ENCODE assay signal across 16 cellular contexts in genomic region chr16:8880839-8881510, GRCh38. TPM values are rescaled to one million over a fixed set of nuclear protein-coding genes. Genes with fewer than 3 reads are reported as not detected.
DNase-seq lines count a peak whose midpoint lies in the region; FAIRE-seq and TF ChIP-seq lines count a peak whose summit lies in the region.
"Had no signal": no experiment of that assay in that cellular context is flagged by ENCODE, and none has a peak within 500 bp of the region (broad histone marks: within the 10 kb centered on the region; RNA-seq: fewer than 3 reads in every experiment).

No MANE protein-coding gene starts in this region.

- POLR2A ChIA-PET in HEK293 (lab: Yijun Ruan, JAX) = interaction anchor here (2.4 kb wide), 1 partner anchor 12 kb away, joined by 18 read pairs; the partner anchor contains the start of gene CARHSP1

- WGBS in spleen, 5 donors = 84 to 91% (median 88%) methylated on average over 8 of the region's 8 CpGs
- WGBS in mesendoderm (ENCODE audit: extremely low coverage, insufficient coverage, low lambda C conversion rate) = no CpG with 5 or more reads among the region's 8 CpGs

- H2AK5ac ChIP-seq in mesendoderm (ENCODE audit: low read length) = no peak overlapping the region

- no peak for TF ChIP-seq POLR2A in spleen (IDR thresholded peaks at IDR 0.05)

- no peak for FAIRE-seq in kidney (lab: Jason Lieb, UNC)
- FAIRE-seq: A549, G401.6, HTR-8/SVneo had no signal

- H2BK120ac ChIP-seq in mesendoderm (ENCODE audit: low read depth, low read length) = no peak overlapping the region

- no peak for TF ChIP-seq CTCF in HEK293 (tag by site-specific recombination; IDR thresholded peaks at IDR 0.05)
- no peak for TF ChIP-seq CTCF in kidney (IDR thresholded peaks at IDR 0.05; ENCODE audit: borderline replicate concordance, extremely low read depth, insufficient read depth)
- TF ChIP-seq CTCF in spleen (IDR thresholded peaks at IDR 0.05 in 8 of 11, conservative IDR thresholded peaks at IDR 0.05 in 3 of 11) = no peak

- no peak overlapping the region for H3K18ac ChIP-seq in mesendoderm (ENCODE audit: low read length)

- H4K8ac ChIP-seq in mesendoderm (ENCODE audit: low read depth, low read length) = no peak overlapping the region

- H3K79me1 ChIP-seq in mesendoderm (ENCODE audit: low read length) = no peaks in the 10 kb centered on the region

- H3K4me3 ChIP-seq in HEK293 (ENCODE audit: low read depth, low read length) (no peak overlapping the region), kidney (ENCODE audit: low read length in 2 of 2) (no peak overlapping the region), spleen (no peak overlapping the region), mesendoderm (ENCODE audit: low read length) (no peak overlapping the region), H7 (ENCODE audit: insufficient read depth, low read depth, low read length) (no peak overlapping the region)
- H3K4me3 ChIP-seq: A549, GM23338 had no signal

- CTCF ChIA-PET in HEK293 (lab: Yijun Ruan, JAX) = interaction anchor here (0.6 to 3.4 kb wide), 23 partner anchors 9 to 308 kb away, joined by 3 to 30 read pairs (median 4); partner anchors contain the start of genes CARHSP1, PMM2 and TMEM186

- H3K4me2 ChIP-seq in mesendoderm (ENCODE audit: low read length) = no peak overlapping the region
- H3K4me2 ChIP-seq: GM23338 had no signal

- no peaks in the 10 kb centered on the region for H3K79me2 ChIP-seq in mesendoderm (ENCODE audit: control insufficient read depth, insufficient read depth, low read length)

- no peak overlapping the region for H3K23ac ChIP-seq in mesendoderm (ENCODE audit: low read length)

- H3K27ac ChIP-seq in HEK293 (ENCODE audit: extremely low read depth, low read depth, low read length) = no peak overlapping the region
- H3K27ac ChIP-seq in kidney (ENCODE audit: low read depth in 2 of 2, low read length in 2 of 2) = no peak overlapping the region
- no peak overlapping the region for H3K27ac ChIP-seq in spleen
- no peak overlapping the region for H3K27ac ChIP-seq in mesendoderm (ENCODE audit: low read depth, low read length)
- H3K27ac ChIP-seq: C4-2B had no signal

- no peak overlapping the region for H3K56ac ChIP-seq in mesendoderm (ENCODE audit: low read length)

- H3K4ac ChIP-seq in mesendoderm (ENCODE audit: low read depth, low read length) = no peak overlapping the region

- no peak overlapping the region for H2BK5ac ChIP-seq in mesendoderm (ENCODE audit: low read length)

- peak; percentile 37 for DNase-seq in MV-4-11 (lab: John Stamatoyannopoulos, UW)
- peak; percentile 14 for DNase-seq in kidney
- DNase-seq in spleen = peak; percentile 19
- no peak for DNase-seq in mesendoderm
- no peak for DNase-seq in cerebellar cortex (ENCODE audit: low spot score)
- DNase-seq in H7 = no peak

- no peaks in the 10 kb centered on the region for H3K4me1 ChIP-seq in HEK293 (ENCODE audit: control insufficient read depth, insufficient read depth, low read length)
- H3K4me1 ChIP-seq in kidney (ENCODE audit: control insufficient read depth in 1 of 2, insufficient read depth in 1 of 2, low read depth in 1 of 2, low read length in 2 of 2) = peaks cover 0 to 4% of the 10 kb centered on the region in 2 donors
- H3K4me1 ChIP-seq in spleen = peaks cover 0 to 23% (median 11%) of the 10 kb centered on the region in 6 donors
- no peaks in the 10 kb centered on the region for H3K4me1 ChIP-seq in mesendoderm (ENCODE audit: control insufficient read depth, low read depth, low read length)
- H3K4me1 ChIP-seq: BE2C had no signal

- H3K27me3 ChIP-seq in spleen (replicated peaks in 1 of 7) (peaks cover 0 to 39% (median 0%) of the 10 kb centered on the region in 7 donors), mesendoderm (ENCODE audit: insufficient read depth, low read length, poor library complexity) (no peaks in the 10 kb centered on the region), H7 (ENCODE audit: control insufficient read depth, insufficient read depth, low read length) (no peaks in the 10 kb centered on the region)
- H3K27me3 ChIP-seq: BE2C had no signal

- intact Hi-C loops in kidney (cut with DNase I) = loop anchor here (5.0 to 10.0 kb wide), 2 partner anchors 76 to 224 kb away; no protein-coding TSS in a partner anchor
- intact Hi-C loops in spleen (cut with DNase I; ENCODE audit: low total_unique reads) = loop anchor here (5.0 kb wide), 2 partner anchors 219 to 314 kb away; no protein-coding TSS in a partner anchor

- H3K9me3 ChIP-seq in HEK293 (ENCODE audit: control insufficient read depth, insufficient read depth, low read depth, low read length) (no peaks in the 10 kb centered on the region), kidney (ENCODE audit: control insufficient read depth in 1 of 2, low read length in 2 of 2) (no peaks in the 10 kb centered on the region), spleen (no peaks in the 10 kb centered on the region)
- H3K9me3 ChIP-seq: A549, BE2C had no signal

- H4K5ac ChIP-seq in mesendoderm (ENCODE audit: low read length) = no peak overlapping the region

- no peak overlapping the region for H2BK15ac ChIP-seq in mesendoderm (replicated peaks; ENCODE audit: low read depth)

- H3K9ac ChIP-seq in kidney (ENCODE audit: low read length in 2 of 2) (no peak overlapping the region), mesendoderm (ENCODE audit: low read length) (no peak overlapping the region)

- H3K36me3 ChIP-seq in HEK293 (ENCODE audit: control insufficient read depth in 2 of 2, insufficient read depth in 1 of 2, low read length in 2 of 2) (no peaks in the 10 kb centered on the region), kidney (ENCODE audit: control insufficient read depth in 1 of 2, insufficient read depth in 2 of 2, low read length in 2 of 2) (no peaks in the 10 kb centered on the region), spleen (no peaks in the 10 kb centered on the region), mesendoderm (ENCODE audit: control insufficient read depth, insufficient read depth, low read length) (no peaks in the 10 kb centered on the region), H7 (replicated peaks; ENCODE audit: control insufficient read depth, insufficient read depth, low read length) (no peaks in the 10 kb centered on the region)
- H3K36me3 ChIP-seq: BE2C had no signal

TF ChIP-seq in HEK293, 187 proteins besides CTCF, POLR2A, EP300 and RAD21:
- no peak for TF ChIP-seq ZNF561 (tag by site-specific recombination; IDR thresholded peaks at IDR 0.05; ENCODE audit: borderline replicate concordance)
- no peak for TF ChIP-seq ZNF433 (tag by site-specific recombination; IDR thresholded peaks at IDR 0.05; ENCODE audit: low read depth)
- peak; percentile 86 for TF ChIP-seq ZNF121 (tag by site-specific recombination; IDR thresholded peaks at IDR 0.05)
- no peak for TF ChIP-seq ZNF544 (tag by site-specific recombination; IDR thresholded peaks at IDR 0.05)
- TF ChIP-seq ZNF2 (tag by site-specific recombination; IDR thresholded peaks at IDR 0.05) = no peak
- no peak for TF ChIP-seq ZNF707 (tag by site-specific recombination; IDR thresholded peaks at IDR 0.05)
- TF ChIP-seq ZBTB20 (tag by site-specific recombination; IDR thresholded peaks at IDR 0.05) = no peak
- TF ChIP-seq ZNF571 (tag by site-specific recombination; IDR thresholded peaks at IDR 0.05) = no peak

RNA-seq across cellular contexts. Expression of gene LITAFD, which starts 1.2 kb away (rescaled TPM):
- total RNA-seq in kidney = not detected
- not detected for polyA plus RNA-seq in kidney (ENCODE audit: insufficient read depth, low read depth, low replicate concordance)
- total RNA-seq in spleen = not detected
- not detected for polyA plus RNA-seq in spleen
- not detected for polyA plus RNA-seq in mesendoderm (2013, experiment 1 of 2)
- polyA plus RNA-seq in mesendoderm (2013, experiment 2 of 2) = not detected
- not detected in 2 replicates for total RNA-seq in H7 (2014; rRNA removed; shearing (Covaris generic))
- total RNA-seq: CD4-positive, alpha-beta memory T cell; GM23338; H9 had no signal
- polyA plus RNA-seq: A549; AG04450; CD4-positive, alpha-beta memory T cell; GM23338 had no signal

RNA-seq across cellular contexts. Expression of gene CARHSP1, which starts 12.2 kb away (rescaled TPM):
- total RNA-seq in kidney = 134 TPM
- 130 TPM for polyA plus RNA-seq in kidney (ENCODE audit: insufficient read depth, low read depth, low replicate concordance)
- 10 to 100 TPM; 45.5 to 75.2 (median 53.2) TPM for total RNA-seq in spleen
- polyA plus RNA-seq in spleen = 10 to 100 TPM; 42.6 to 98.0 (median 84.2) TPM
- polyA plus RNA-seq in mesendoderm (2013, experiment 1 of 2) = 81.0 TPM
- 79.6 TPM for polyA plus RNA-seq in mesendoderm (2013, experiment 2 of 2)
- 324 and 345 TPM in 2 replicates for total RNA-seq in H7 (2014; rRNA removed; shearing (Covaris generic))

Comparison
In these comparisons a context has a peak if more than half of its experiments do, and no peak if none do; other contexts are left out.
1. DNase-seq: peak in MV-4-11 (single experiment), kidney (single experiment) and spleen (single experiment); none in mesendoderm (single experiment), cerebellar cortex (single experiment) and H7 (single experiment).